ENCODE assay signal across 8 cellular contexts in the genomic region with DNA sequence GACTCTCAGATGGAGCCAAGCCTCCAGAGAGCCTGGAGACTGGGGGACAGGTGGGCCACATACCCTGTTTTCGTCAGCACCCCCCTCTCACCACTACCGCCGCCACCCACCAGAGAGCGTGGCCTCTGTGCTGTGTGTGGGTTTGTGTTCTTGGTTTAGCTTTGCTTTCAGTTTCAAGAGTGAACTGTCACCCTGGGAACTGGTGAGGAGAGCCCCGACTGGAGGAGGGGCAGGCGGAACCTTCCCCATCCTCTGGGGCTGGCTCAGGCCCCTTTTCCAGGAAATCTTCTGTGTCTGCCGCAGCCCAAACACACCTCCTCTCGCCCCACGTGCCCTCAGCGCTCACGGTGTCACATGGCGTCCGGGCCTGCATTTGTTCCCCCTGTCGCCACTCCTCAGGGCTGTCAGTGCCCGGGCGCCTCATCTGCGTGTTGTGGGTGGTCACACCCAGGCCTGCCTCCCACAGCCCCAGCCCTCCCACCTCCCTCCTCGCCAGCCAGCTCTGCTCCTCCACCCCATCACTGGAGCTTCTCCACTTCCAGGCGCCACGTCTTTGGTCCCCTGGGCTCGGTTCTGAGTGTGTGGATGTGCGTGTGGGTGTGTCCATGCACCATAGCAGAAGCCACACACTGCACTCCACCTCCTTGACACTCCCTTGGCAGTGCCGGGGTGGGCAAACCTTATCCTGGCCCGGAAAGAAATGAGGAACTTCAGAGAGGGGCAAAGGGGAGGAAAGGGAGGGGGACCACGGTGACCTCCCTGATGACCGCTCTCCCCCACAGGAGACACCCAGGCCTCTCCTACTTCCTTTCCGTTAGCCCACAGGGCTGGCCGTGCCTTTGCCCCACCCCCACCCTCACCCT. TPM values are rescaled to one million over a fixed set of nuclear protein-coding genes. Genes with fewer than 3 reads are reported as not detected.
DNase-seq lines count a peak whose midpoint lies in the region; ATAC-seq and TF ChIP-seq lines count a peak whose summit lies in the region.

No MANE protein-coding gene starts in this region.

- peak overlapping the region; percentile 49 for H3K4me3 ChIP-seq in CD8-positive, alpha-beta T cell (ENCODE audit: low read depth, low read length)
- H3K4me3 ChIP-seq in Karpas-422 (ENCODE audit: low read length) (peak overlapping the region; percentile 46; the same call in 1 of the 2 replicates), left ventricle myocardium inferior (peak overlapping the region; percentile 40)

- H3K27ac ChIP-seq in CD8-positive, alpha-beta T cell (ENCODE audit: low read depth, low read length): peak overlapping the region; percentile 40
- H3K27ac ChIP-seq in Karpas-422 (ENCODE audit: low read length) (peak overlapping the region; percentile 89), left ventricle myocardium inferior (replicated peaks) (peak overlapping the region; percentile 62)

- no peaks in the 10 kb centered on the region for H3K9me2 ChIP-seq in Karpas-422 (replicated peaks; ENCODE audit: insufficient read depth, low read length)

- H3K4me2 ChIP-seq in Karpas-422 (ENCODE audit: low read depth, low read length, poor library complexity, severe bottlenecking): peak overlapping the region; percentile 44

- no peak for TF ChIP-seq CTCF in CD8-positive, alpha-beta T cell (IDR thresholded peaks at IDR 0.05)
- TF ChIP-seq CTCF in left ventricle myocardium inferior (IDR thresholded peaks at IDR 0.05; ENCODE audit: borderline replicate concordance): peak; percentile 29

- H3K27ac Mint-ChIP-seq in CD8-positive, alpha-beta T cell: peak overlapping the region; percentile 94

- peaks cover 15% of the 10 kb centered on the region for H3K36me3 Mint-ChIP-seq in CD8-positive, alpha-beta T cell

- no peaks in the 10 kb centered on the region for H4K20me1 ChIP-seq in Karpas-422 (ENCODE audit: insufficient read depth, low read depth, low read length)

- DNase-seq in CD8-positive, alpha-beta T cell: peak; percentile 25 to 73 (median 59)
- DNase-seq in Karpas-422: peak; percentile 62
- peak; percentile 61 for DNase-seq in activated CD8-positive, alpha-beta memory T cell treated with anti-CD3 and anti-CD28 coated beads, Interleukin-2, amount 50 U/mL, for 4 hours
- peak; percentile 29 for DNase-seq in left ventricle myocardium inferior
- peak in 2 of 3 experiments; percentile 57 for DNase-seq in stimulated activated CD4-positive, alpha-beta T cell treated with anti-CD3 and anti-CD28 coated beads, TNF-alpha, amount 100 ng/mL, for 4 hours (ENCODE audit: low read depth in 3 of 3)
- DNase-seq in midbrain (lab: John Stamatoyannopoulos, UW): no peak
- DNase-seq in hippocampal formation (lab: John Stamatoyannopoulos, UW): no peak

- CTCF ChIA-PET in CD8-positive, alpha-beta T cell (lab: Charles Lee): interaction anchor here (0.9 to 6.6 kb wide), 10 partner anchors 8 to 472 kb away, joined by 3 to 129 read pairs (median 4); no protein-coding TSS in a partner anchor

- peaks cover 57% of the 10 kb centered on the region for H3K4me1 ChIP-seq in CD8-positive, alpha-beta T cell (ENCODE audit: insufficient read depth, low read length)
- peaks cover 57% of the 10 kb centered on the region for H3K4me1 ChIP-seq in Karpas-422 (ENCODE audit: low read length)
- H3K4me1 ChIP-seq in left ventricle myocardium inferior: peaks cover 41% of the 10 kb centered on the region

- POLR2A ChIA-PET in CD8-positive, alpha-beta T cell (lab: Charles Lee): interaction anchor here (0.5 to 1.4 kb wide), 5 partner anchors 12 to 97 kb away, joined by 3 to 11 read pairs (median 3); no protein-coding TSS in a partner anchor

- peak overlapping the region; percentile 58 for H3K9ac ChIP-seq in Karpas-422 (ENCODE audit: low read length)

- no peaks in the 10 kb centered on the region for H3K27me3 Mint-ChIP-seq in CD8-positive, alpha-beta T cell (ENCODE audit: low read depth)

- no peaks in the 10 kb centered on the region for H3K9me3 Mint-ChIP-seq in CD8-positive, alpha-beta T cell

- intact Hi-C loops in CD8-positive, alpha-beta T cell (cut with DNase I, micrococcal nuclease): loop anchor here (1.0 to 10.0 kb wide), 7 partner anchors 10 to 835 kb away; a partner anchor contains a TSS
- intact Hi-C loops in left ventricle myocardium inferior (cut with micrococcal nuclease): no loop called here

- peaks cover 51% of the 10 kb centered on the region for H3K4me1 Mint-ChIP-seq in CD8-positive, alpha-beta T cell (ENCODE audit: low read depth)

- ATAC-seq in CD8-positive, alpha-beta T cell: peak; percentile 74
- ATAC-seq in GM21515 (IDR thresholded peaks at IDR 0.05; ENCODE audit: unreplicated experiment): peak; percentile 51

- peaks cover 4% of the 10 kb centered on the region for H3K36me3 ChIP-seq in CD8-positive, alpha-beta T cell (ENCODE audit: insufficient read depth, low read length)
- no peaks in the 10 kb centered on the region for H3K36me3 ChIP-seq in Karpas-422 (ENCODE audit: insufficient read depth, low read length)
- H3K36me3 ChIP-seq in left ventricle myocardium inferior: no peaks in the 10 kb centered on the region

- H3K27me3 ChIP-seq in CD8-positive, alpha-beta T cell (ENCODE audit: insufficient read depth, low read length): no peaks in the 10 kb centered on the region
- H3K27me3 ChIP-seq in Karpas-422 (ENCODE audit: low read length): no peaks in the 10 kb centered on the region
- no peaks in the 10 kb centered on the region for H3K27me3 ChIP-seq in left ventricle myocardium inferior (ENCODE audit: low read depth)

- H2AFZ ChIP-seq in Karpas-422 (ENCODE audit: low read length): no peak overlapping the region

- peak overlapping the region; percentile 86 for H3K4me3 Mint-ChIP-seq in CD8-positive, alpha-beta T cell

- peaks cover 19% of the 10 kb centered on the region for H3K79me2 ChIP-seq in Karpas-422 (ENCODE audit: low read length)

- H3K9me3 ChIP-seq in CD8-positive, alpha-beta T cell (ENCODE audit: low read length): no peaks in the 10 kb centered on the region
- H3K9me3 ChIP-seq in Karpas-422 (ENCODE audit: low read length) (no peaks in the 10 kb centered on the region), left ventricle myocardium inferior (replicated peaks) (no peaks in the 10 kb centered on the region)

RNA-seq across cellular contexts. Expression of a gene that starts 27.8 kb away (rescaled TPM):
- total RNA-seq in CD8-positive, alpha-beta T cell: 10 to 100 TPM; 11.7 to 13.8 TPM
- 29.1 and 31.7 TPM in 2 replicates for total RNA-seq in Karpas-422 (2014; rRNA removed; shearing (Covaris generic); ENCODE audit: low replicate concordance)
- total RNA-seq in left ventricle myocardium inferior: 2.2 TPM

Comparison
In these comparisons a context has a peak if more than half of its experiments do, and no peak if none do; other contexts are left out.
1. DNase-seq: peak in CD8-positive, alpha-beta T cell (7 of 7), Karpas-422 (single experiment), activated CD8-positive, alpha-beta memory T cell treated with anti-CD3 and anti-CD28 coated beads, Interleukin-2, amount 50 U/mL, for 4 hours (single experiment), left ventricle myocardium inferior (single experiment) and stimulated activated CD4-positive, alpha-beta T cell treated with anti-CD3 and anti-CD28 coated beads, TNF-alpha, amount 100 ng/mL, for 4 hours (2 of 3); none in midbrain (single experiment) and hippocampal formation (0 of 2).
2. Peak in every context shown above with its lines, with median percentiles within 50 percentile points of each other: H3K27ac ChIP-seq and H3K4me3 ChIP-seq.